In genomic region chr9:89719202-89719601, GRCh38 we compare ENCODE assay signal across 14 cellular contexts.
DNase-seq lines count a peak whose midpoint lies in the region; ATAC-seq and TF ChIP-seq lines count a peak whose summit lies in the region.
"Had no signal": no experiment of that assay in that cellular context is flagged by ENCODE, and none has a peak within 500 bp of the region (broad histone marks: within the 10 kb centered on the region; RNA-seq: fewer than 3 reads in every experiment).

No MANE protein-coding gene starts in this region.

- no peak overlapping the region for H3K4me3 ChIP-seq in coronary artery

- H3K4me3 Mint-ChIP-seq in natural killer cell treated with Interleukin-12 subunit alpha and Interleukin-12 subunit beta and Interleukin-15 and Interleukin-18, amount 100 ng/mL, for 72 hours, result no peak overlapping the region
- no peak overlapping the region for H3K4me3 Mint-ChIP-seq in natural killer cell
- H3K4me3 Mint-ChIP-seq: IgD-negative memory B cell had no signal

- no peak for TF ChIP-seq CTCF in natural killer cell (IDR thresholded peaks at IDR 0.05)
- no peak for TF ChIP-seq CTCF in coronary artery (IDR thresholded peaks at IDR 0.05)

- H3K27ac ChIP-seq in coronary artery, result no peak overlapping the region

- ATAC-seq in natural killer cell treated with Interleukin-12 subunit alpha and Interleukin-12 subunit beta and Interleukin-15 and Interleukin-18, amount 100 ng/mL, for 72 hours, result no peak
- ATAC-seq in natural killer cell, result no peak
- peak; percentile 67 for ATAC-seq in Right ventricle myocardium superior (ENCODE audit: poor library complexity)
- ATAC-seq in GM21390 (IDR thresholded peaks at IDR 0.05; ENCODE audit: unreplicated experiment), result no peak
- ATAC-seq in GM21526 (IDR thresholded peaks at IDR 0.05; ENCODE audit: low FRiP score, unreplicated experiment), result no peak

- DNase-seq in natural killer cell treated with Interleukin-12 subunit alpha and Interleukin-12 subunit beta and Interleukin-15 and Interleukin-18, amount 100 ng/mL, for 72 hours (ENCODE audit: low spot score), result no peak
- DNase-seq in natural killer cell (no peak), Right ventricle myocardium superior (no peak), kidney tubule cell (ENCODE audit: low spot score) (peak; percentile 76), coronary artery (ENCODE audit: low spot score) (no peak), T-helper 9 cell (no peak)
- DNase-seq: HCEC 1CT, MV-4-11, NCI-H1436, NCI-H2029 treated with DMSO at 0.1 percent for 48 hours, NCI-H510A treated with DMSO at 0.1 percent for 48 hours had no signal

- no peaks in the 10 kb centered on the region for H3K27me3 Mint-ChIP-seq in natural killer cell treated with Interleukin-12 subunit alpha and Interleukin-12 subunit beta and Interleukin-15 and Interleukin-18, amount 100 ng/mL, for 72 hours
- no peaks in the 10 kb centered on the region for H3K27me3 Mint-ChIP-seq in natural killer cell (ENCODE audit: low read depth in 2 of 2)
- H3K27me3 Mint-ChIP-seq: IgD-negative memory B cell had no signal

- peaks cover 32 to 38% of the 10 kb centered on the region in 2 donors for H3K4me1 Mint-ChIP-seq in natural killer cell treated with Interleukin-12 subunit alpha and Interleukin-12 subunit beta and Interleukin-15 and Interleukin-18, amount 100 ng/mL, for 72 hours (ENCODE audit: low read depth in 2 of 2)
- no peaks in the 10 kb centered on the region for H3K4me1 Mint-ChIP-seq in natural killer cell

- H3K27ac Mint-ChIP-seq in natural killer cell treated with Interleukin-12 subunit alpha and Interleukin-12 subunit beta and Interleukin-15 and Interleukin-18, amount 100 ng/mL, for 72 hours, result peak overlapping the region; percentile 2 to 37
- H3K27ac Mint-ChIP-seq in natural killer cell, result no peak overlapping the region
- H3K27ac Mint-ChIP-seq: IgD-negative memory B cell had no signal

- H3K9me3 Mint-ChIP-seq in natural killer cell treated with Interleukin-12 subunit alpha and Interleukin-12 subunit beta and Interleukin-15 and Interleukin-18, amount 100 ng/mL, for 72 hours, result peaks cover 2% of the 10 kb centered on the region
- H3K9me3 Mint-ChIP-seq in natural killer cell, result no peaks in the 10 kb centered on the region
- H3K9me3 Mint-ChIP-seq: IgD-negative memory B cell had no signal

- H3K36me3 Mint-ChIP-seq in natural killer cell treated with Interleukin-12 subunit alpha and Interleukin-12 subunit beta and Interleukin-15 and Interleukin-18, amount 100 ng/mL, for 72 hours, result peaks cover 12% of the 10 kb centered on the region
- H3K36me3 Mint-ChIP-seq in natural killer cell, result no peaks in the 10 kb centered on the region
- H3K36me3 Mint-ChIP-seq: IgD-negative memory B cell had no signal

- intact Hi-C loops in natural killer cell (cut with micrococcal nuclease), result no loop called here
- intact Hi-C loops in Right ventricle myocardium superior (cut with DNase I), result no loop called here

Comparison
In these comparisons a context has a peak if more than half of its experiments do, and no peak if none do; other contexts are left out.
1. H3K27ac Mint-ChIP-seq: peak in natural killer cell treated with Interleukin-12 subunit alpha and Interleukin-12 subunit beta and Interleukin-15 and Interleukin-18, amount 100 ng/mL, for 72 hours (2 of 2); none in natural killer cell (0 of 2).